In genomic region chr12:56127888-56128668, GRCh38 we compare ENCODE assay signal across 8 cellular contexts. TPM values are rescaled to one million over a fixed set of nuclear protein-coding genes. Genes with fewer than 3 reads are reported as not detected.
A peak's percentile ranks its signal among the peaks of the same experiment; 100 is the strongest.
DNase-seq lines count a peak whose midpoint lies in the region; ATAC-seq, FAIRE-seq and TF ChIP-seq lines count a peak whose summit lies in the region.

TSS of gene ESYT1 (plus strand) at chr12:56128267. CDS start at chr12:56128320, 53 bp downstream.

- FAIRE-seq in keratinocyte (lab: Jason Lieb, UNC) = no peak

- H3K27ac ChIP-seq in keratinocyte (ENCODE audit: control insufficient read depth, insufficient read depth, low read length) = peak within 1 kb of the TSS; percentile 86

- H3K9ac ChIP-seq in keratinocyte (ENCODE audit: control insufficient read depth, extremely low read depth, insufficient read depth, low read length) = peak within 1 kb of the TSS; percentile 91

- TF ChIP-seq CTCF in keratinocyte (optimal IDR thresholded peaks at IDR 0.05 in 1 of 3, IDR thresholded peaks at IDR 0.05 in 1 of 3, conservative IDR thresholded peaks at IDR 0.05 in 1 of 3; ENCODE audit: extremely low read depth in 1 of 3, insufficient read depth in 2 of 3, low read length in 3 of 3) = peak in 1 of 3 experiments; percentile 10

- H3K4me2 ChIP-seq in keratinocyte (ENCODE audit: control insufficient read depth, extremely low read depth, insufficient read depth, low read depth, low read length) = peak within 1 kb of the TSS; percentile 99

- H3K9me1 ChIP-seq in keratinocyte (ENCODE audit: control insufficient read depth, extremely low read depth, insufficient read depth, low read length) = no peaks in the 10 kb centered on the region

- H3K36me3 ChIP-seq in keratinocyte (ENCODE audit: control insufficient read depth in 2 of 2, extremely low read depth in 1 of 2, insufficient read depth in 2 of 2, low read length in 2 of 2) = peaks cover 21% of the 10 kb centered on the region in 2 experiments

- peaks cover 21% of the 10 kb centered on the region for H3K79me2 ChIP-seq in keratinocyte (ENCODE audit: control insufficient read depth, insufficient read depth, low read length)

- TF ChIP-seq POLR2A in GM19099 (IDR thresholded peaks at IDR 0.05; ENCODE audit: extremely low read depth, insufficient read length, low read depth) = peak; percentile 68

- peak; percentile 90 for ATAC-seq in HG03432 (IDR thresholded peaks at IDR 0.05; ENCODE audit: unreplicated experiment)

- dilution Hi-C loops in keratinocyte (cut with MboI; ENCODE audit: extremely low pct_ligation_motif_present, low sequenced_read_pairs) = loop anchor here (10.0 kb wide), 1 partner anchor 47 kb away; no protein-coding TSS in a partner anchor

- no peaks in the 10 kb centered on the region for H3K27me3 ChIP-seq in keratinocyte (ENCODE audit: control insufficient read depth, extremely low read depth, insufficient read depth, low read length)

- H4K20me1 ChIP-seq in keratinocyte (ENCODE audit: control insufficient read depth, extremely low read depth, insufficient read depth, low read length) = no peaks in the 10 kb centered on the region

- peak within 1 kb of the TSS; percentile 68 for H2AFZ ChIP-seq in keratinocyte (ENCODE audit: control insufficient read depth, low read length)

- peaks cover 21% of the 10 kb centered on the region for H3K4me1 ChIP-seq in keratinocyte (ENCODE audit: control insufficient read depth, extremely low read depth, insufficient read depth, low read length)

- H3K9me3 ChIP-seq in keratinocyte (ENCODE audit: control insufficient read depth, low read depth, low read length) = no peaks in the 10 kb centered on the region

- peak within 1 kb of the TSS; percentile 83 to 96 (median 94) for H3K4me3 ChIP-seq in keratinocyte (ENCODE audit: control insufficient read depth in 2 of 3, extremely low read depth in 1 of 3, insufficient read depth in 2 of 3, low read depth in 1 of 3, low read length in 3 of 3)

- DNase-seq in AG20443 (ENCODE audit: low spot score) = peak; percentile 97
- peak; percentile 99 for DNase-seq in NCI-H510A (lab: John Stamatoyannopoulos, UW)
- peak; percentile 95 for DNase-seq in activated CD4-positive, alpha-beta T cell treated with anti-CD3 and anti-CD28 coated beads for 1 hour
- peak; percentile 99 for DNase-seq in cerebellum (ENCODE audit: low spot score)
- peak; percentile 99 for DNase-seq in keratinocyte (ENCODE audit: low read depth, low spot score)
- DNase-seq in stimulated activated CD4-positive, alpha-beta T cell treated with anti-CD3 and anti-CD28 coated beads, Interleukin-15, amount 100 ng/mL, for 1 hour (ENCODE audit: low read depth in 1 of 2, low spot score in 1 of 2) = peak; percentile 83 to 95

RNA-seq across cellular contexts. Expression of gene ESYT1, which starts in this region (rescaled TPM):
- total RNA-seq in cerebellum = 32.2 TPM
- 140 to 205 TPM (median 141 TPM) in 3 replicates for polyA plus RNA-seq in keratinocyte
- 14.0 TPM for polyA plus RNA-seq in keratinocyte (2011; ENCODE audit: low read depth)
- polyA plus RNA-seq in keratinocyte (2011; cell fraction: cytosol; rRNA removed) = 64.9 and 65.2 TPM in 2 replicates
- polyA plus RNA-seq in keratinocyte (2011; cell fraction: nucleus; rRNA removed) = 375 and 378 TPM in 2 replicates
- 47.7 and 113 TPM in 2 replicates for polyA plus RNA-seq in keratinocyte (2012; ENCODE audit: low replicate concordance)
- 263 to 371 TPM (median 328 TPM) in 3 replicates for polyA minus RNA-seq in keratinocyte
- polyA minus RNA-seq in keratinocyte (2011; cell fraction: cytosol; rRNA and poly(A)+ RNA removed) = 167 TPM
- 386 and 463 TPM in 2 replicates for polyA minus RNA-seq in keratinocyte (2011; cell fraction: nucleus; rRNA and poly(A)+ RNA removed)

Comparison
In these comparisons a context has a peak if more than half of its experiments do, and no peak if none do; other contexts are left out.
1. Peak in every context shown above with its lines: DNase-seq, ATAC-seq, H3K4me3 ChIP-seq and H3K27ac ChIP-seq.